10 cellular contexts compared by ENCODE assay signal in genomic region chr2:8544168-8544785, GRCh38.
DNase-seq lines count a peak whose midpoint lies in the region; ATAC-seq, FAIRE-seq and TF ChIP-seq lines count a peak whose summit lies in the region.
"Had no signal": no experiment of that assay in that cellular context is flagged by ENCODE, and none has a peak within 500 bp of the region (broad histone marks: within the 10 kb centered on the region; RNA-seq: fewer than 3 reads in every experiment).

No MANE protein-coding gene starts in this region.

- intact Hi-C loops in activated CD8-positive, alpha-beta T cell treated with anti-CD3 and anti-CD28 coated beads for 36 hours (cut with micrococcal nuclease): loop anchor here (5.0 to 10.0 kb wide), 2 partner anchors 138 to 239 kb away; partner anchors contain the start of gene ID2
- intact Hi-C loops in HepG2 (cut with micrococcal nuclease; ENCODE audit: unreplicated experiment): no loop called here

- no peaks in the 10 kb centered on the region for H3K79me2 ChIP-seq in HepG2 (ENCODE audit: insufficient read depth, low read length)

- H2AFZ ChIP-seq in HepG2 (ENCODE audit: low read length): no peak overlapping the region
- H2AFZ ChIP-seq: PC-9 had no signal

- no peak for TF ChIP-seq POLR2A in HepG2 (IDR thresholded peaks at IDR 0.05; ENCODE audit: insufficient read depth in 1 of 2, low read depth in 2 of 2, low read length in 2 of 2)

- no peaks in the 10 kb centered on the region for H3K36me3 Mint-ChIP-seq in activated T-cell treated with anti-CD3 and anti-CD28 coated beads, Interleukin-2, amount 50 U/mL, for 4 hours (ENCODE audit: insufficient read depth)
- H3K36me3 Mint-ChIP-seq in activated CD8-positive, alpha-beta T cell treated with anti-CD3 and anti-CD28 coated beads for 36 hours (ENCODE audit: low read depth): no peaks in the 10 kb centered on the region

- H3K4me3 ChIP-seq in HepG2 (replicated peaks in 1 of 3; ENCODE audit: insufficient read depth in 1 of 3, low read depth in 2 of 3, low read length in 3 of 3) (no peak overlapping the region), thoracic aorta (no peak overlapping the region)
- H3K4me3 ChIP-seq: PC-9 had no signal

- H3K27ac ChIP-seq in HepG2 (ENCODE audit: extremely low read length, insufficient read depth, low read length) (no peak overlapping the region), thoracic aorta (peak overlapping the region; percentile 36 to 39)
- H3K27ac ChIP-seq: C4-2B, PC-9 had no signal

- H3K36me3 ChIP-seq in HepG2 (replicated peaks in 1 of 2; ENCODE audit: control insufficient read depth in 1 of 2, insufficient read depth in 2 of 2, low read length in 2 of 2) (no peaks in the 10 kb centered on the region), thoracic aorta (no peaks in the 10 kb centered on the region)

- H3K4me3 Mint-ChIP-seq in activated T-cell treated with anti-CD3 and anti-CD28 coated beads, Interleukin-2, amount 50 U/mL, for 4 hours: peak overlapping the region; percentile 48
- no peak overlapping the region for H3K4me3 Mint-ChIP-seq in activated CD8-positive, alpha-beta T cell treated with anti-CD3 and anti-CD28 coated beads for 36 hours

- no peak overlapping the region for H3K9ac ChIP-seq in HepG2 (ENCODE audit: insufficient read depth, low read depth, low read length)

- no peak for DNase-seq in activated T-cell treated with anti-CD3 and anti-CD28 coated beads, Interleukin-2, amount 50 U/mL, for 4 hours
- DNase-seq in activated T-cell treated with anti-CD3 and anti-CD28 coated beads for 4 hours: no peak
- no peak for DNase-seq in activated CD8-positive, alpha-beta T cell treated with anti-CD3 and anti-CD28 coated beads for 36 hours
- DNase-seq in HepG2 (ENCODE audit: low spot score): no peak
- DNase-seq in thoracic aorta (ENCODE audit: low spot score): no peak
- DNase-seq in kidney glomerular epithelial cell (lab: John Stamatoyannopoulos, UW): no peak
- DNase-seq in NCI-H748 (lab: John Stamatoyannopoulos, UW; ENCODE audit: unreplicated experiment): no peak
- DNase-seq: PC-9 had no signal

- peak overlapping the region; percentile 97 for H3K27ac Mint-ChIP-seq in activated CD8-positive, alpha-beta T cell treated with anti-CD3 and anti-CD28 coated beads for 36 hours

- POLR2A ChIA-PET in activated CD8-positive, alpha-beta T cell treated with anti-CD3 and anti-CD28 coated beads for 36 hours (lab: Charles Lee): interaction anchor here (0.5 to 4.7 kb wide), 14 partner anchors 12 to 1115 kb away, joined by 3 to 54 read pairs (median 12); partner anchors contain the start of gene ID2
- POLR2A ChIA-PET in HepG2 (lab: Yijun Ruan, JAX): interaction anchor here (1.0 to 1.3 kb wide), 2 partner anchors 30 to 138 kb away, joined by 5 to 6 read pairs; partner anchors contain the start of gene ID2

- H3K4me1 ChIP-seq in HepG2 (ENCODE audit: insufficient read depth, low read length) (peaks cover 10% of the 10 kb centered on the region; the same call in 1 of the 2 replicates), thoracic aorta (ENCODE audit: control insufficient read depth in 1 of 2, low read depth in 2 of 2) (peaks cover 15% of the 10 kb centered on the region in 2 donors)

- H3K9me3 ChIP-seq in HepG2 (ENCODE audit: low read length): no peaks in the 10 kb centered on the region
- no peaks in the 10 kb centered on the region for H3K9me3 ChIP-seq in thoracic aorta

- peaks cover 3% of the 10 kb centered on the region for H3K27me3 Mint-ChIP-seq in activated T-cell treated with anti-CD3 and anti-CD28 coated beads, Interleukin-2, amount 50 U/mL, for 4 hours (ENCODE audit: low read depth)
- peaks cover 1% of the 10 kb centered on the region for H3K27me3 Mint-ChIP-seq in activated CD8-positive, alpha-beta T cell treated with anti-CD3 and anti-CD28 coated beads for 36 hours

- peaks cover 85% of the 10 kb centered on the region for H3K4me1 Mint-ChIP-seq in activated T-cell treated with anti-CD3 and anti-CD28 coated beads, Interleukin-2, amount 50 U/mL, for 4 hours (ENCODE audit: low read depth)
- H3K4me1 Mint-ChIP-seq in activated CD8-positive, alpha-beta T cell treated with anti-CD3 and anti-CD28 coated beads for 36 hours (ENCODE audit: low read depth): peaks cover 76% of the 10 kb centered on the region

- WGBS in HepG2 (ENCODE audit: low lambda C conversion rate): 57% methylated on average over 15 of the region's 16 CpGs

- in situ Hi-C loops in HepG2 (cut with HindIII; ENCODE audit: extremely low pct_ligation_motif_present, low pct_unique_long_range_greater_than_20kb): no loop called here

- ATAC-seq in activated T-cell treated with anti-CD3 and anti-CD28 coated beads, Interleukin-2, amount 50 U/mL, for 4 hours: no peak
- no peak for ATAC-seq in activated CD8-positive, alpha-beta T cell treated with anti-CD3 and anti-CD28 coated beads for 36 hours
- ATAC-seq in HepG2 (no peak), thoracic aorta (ENCODE audit: insufficient number of reproducible peaks, low FRiP score, low read depth) (no peak), HG03354 (IDR thresholded peaks at IDR 0.05; ENCODE audit: poor library complexity, severe bottlenecking, unreplicated experiment) (no peak)

- TF ChIP-seq EP300 in HepG2 (IDR thresholded peaks at IDR 0.05; ENCODE audit: low read depth in 2 of 2, low read length in 2 of 2) (no peak), HepG2 (CRISPR knock-in tag; IDR thresholded peaks at IDR 0.05; ENCODE audit: borderline replicate concordance) (no peak)

- peaks cover 15 to 96% of the 10 kb centered on the region in 2 experiments for H3K27me3 ChIP-seq in HepG2 (ENCODE audit: control insufficient read depth in 1 of 2, insufficient read depth in 2 of 2, low read length in 2 of 2)
- H3K27me3 ChIP-seq in thoracic aorta (replicated peaks; ENCODE audit: insufficient read depth): no peaks in the 10 kb centered on the region

- H4K20me1 ChIP-seq in HepG2 (ENCODE audit: insufficient read depth, low read length): no peaks in the 10 kb centered on the region

- CTCF ChIA-PET in activated CD8-positive, alpha-beta T cell treated with anti-CD3 and anti-CD28 coated beads for 36 hours (lab: Charles Lee): interaction anchor here (0.6 to 2.7 kb wide), 10 partner anchors 9 to 137 kb away, joined by 3 to 12 read pairs (median 4); partner anchors contain the start of gene ID2
- CTCF ChIA-PET in HepG2 (lab: Yijun Ruan, JAX; ENCODE audit: low intra/inter-chr PET ratio, low total read pairs): no interaction called here

- no peak for FAIRE-seq in HepG2 (lab: Jason Lieb, UNC)

- H3K9me3 Mint-ChIP-seq in activated T-cell treated with anti-CD3 and anti-CD28 coated beads, Interleukin-2, amount 50 U/mL, for 4 hours: no peaks in the 10 kb centered on the region
- H3K9me3 Mint-ChIP-seq in activated CD8-positive, alpha-beta T cell treated with anti-CD3 and anti-CD28 coated beads for 36 hours: no peaks in the 10 kb centered on the region

- H3K4me2 ChIP-seq in HepG2 (ENCODE audit: low read depth, low read length): no peak overlapping the region
- H3K4me2 ChIP-seq: PC-9 had no signal

- TF ChIP-seq CTCF in activated CD8-positive, alpha-beta T cell treated with anti-CD3 and anti-CD28 coated beads for 36 hours (IDR thresholded peaks at IDR 0.05): no peak
- TF ChIP-seq CTCF in HepG2 (CRISPR knock-in tag; IDR thresholded peaks at IDR 0.05) (no peak), thoracic aorta (IDR thresholded peaks at IDR 0.05) (no peak)

- no peak for TF ChIP-seq RAD21 in HepG2 (CRISPR knock-in tag; IDR thresholded peaks at IDR 0.05)

- no TSS peak for BruUV-seq in HepG2 (replicated peaks; lab: Mats Ljungman, UMichigan)

TF ChIP-seq in HepG2, 621 proteins besides CTCF, POLR2A, EP300 and RAD21:
- TF ChIP-seq TMF1 (CRISPR knock-in tag; IDR thresholded peaks at IDR 0.05; ENCODE audit: low read depth) (no peak), HMG20B (CRISPR knock-in tag; conservative IDR thresholded peaks at IDR 0.05) (no peak), ZNF629 (CRISPR knock-in tag; conservative IDR thresholded peaks at IDR 0.05) (peak; percentile 66)
